In the genomic region with DNA sequence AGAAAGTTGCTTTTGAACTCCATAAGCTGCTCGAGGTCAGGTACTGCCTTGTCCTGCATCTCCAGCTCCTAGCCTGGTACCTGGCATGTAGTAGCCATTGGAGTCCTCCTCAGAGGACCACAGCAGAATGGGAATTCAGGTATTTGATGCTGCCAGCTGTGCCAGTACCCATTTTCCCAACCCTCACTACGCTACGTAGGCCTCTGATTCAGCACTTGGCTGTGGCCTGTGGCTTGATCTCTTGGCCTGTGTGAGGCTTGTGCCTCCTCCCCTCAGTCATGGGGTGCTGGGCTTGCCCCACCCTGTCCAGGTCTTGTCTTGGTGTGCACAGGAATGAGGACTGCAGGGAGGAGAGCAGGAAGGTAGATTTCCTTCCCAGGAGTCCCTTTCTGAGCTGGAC, we compare ENCODE assay signal across 8 cellular contexts. TPM values are rescaled to one million over a fixed set of nuclear protein-coding genes. Genes with fewer than 3 reads are reported as not detected.
DNase-seq lines count a peak whose midpoint lies in the region; ATAC-seq, FAIRE-seq and TF ChIP-seq lines count a peak whose summit lies in the region.

No MANE protein-coding gene starts in this region.

- TF ChIP-seq RAD21 in HCT116 (IDR thresholded peaks at IDR 0.05; ENCODE audit: low read depth) (no peak), K562 (CRISPR knock-in tag; conservative IDR thresholded peaks at IDR 0.05 in 1 of 2, IDR thresholded peaks at IDR 0.05 in 1 of 2) (no peak)

- H3K4me3 ChIP-seq in HCT116 (replicated peaks in 1 of 2; ENCODE audit: low read depth in 1 of 2, low read length in 2 of 2) (no peak overlapping the region), MM.1S (ENCODE audit: low read length) (no peak overlapping the region), K562 (no peak overlapping the region), neutrophil (ENCODE audit: low read depth in 1 of 2, low read length in 1 of 2) (peak overlapping the region in 1 of 2 experiments; percentile 20)

- CTCF ChIA-PET in HCT116 (lab: Charles Lee): interaction anchor here (1.4 kb wide), 1 partner anchor 27 kb away, joined by 3 read pairs; no protein-coding TSS in a partner anchor
- CTCF ChIA-PET in K562 (lab: Yijun Ruan, JAX; ENCODE audit: low intra/inter-chr PET ratio): no interaction called here

- FAIRE-seq in K562 (lab: Jason Lieb, UNC): peak; percentile 82
- FAIRE-seq in D721Med (lab: Jason Lieb, UNC): no peak

- H3K4me1 ChIP-seq in HCT116 (ENCODE audit: control insufficient read depth in 1 of 2, insufficient read depth in 2 of 2, low read length in 2 of 2): no peaks in the 10 kb centered on the region
- H3K4me1 ChIP-seq in MM.1S (ENCODE audit: low read length): peaks cover 30% of the 10 kb centered on the region
- peaks cover 5 to 21% of the 10 kb centered on the region in 2 experiments for H3K4me1 ChIP-seq in K562 (replicated peaks in 1 of 2; ENCODE audit: control insufficient read depth in 2 of 2, insufficient read depth in 2 of 2, low read length in 2 of 2)
- H3K4me1 ChIP-seq in neutrophil (ENCODE audit: control insufficient read depth in 1 of 2, insufficient read depth in 1 of 2, low read depth in 1 of 2, low read length in 1 of 2): peaks cover 24 to 34% of the 10 kb centered on the region in 2 experiments

- peaks cover 5% of the 10 kb centered on the region for H3K9me1 ChIP-seq in K562 (ENCODE audit: control insufficient read depth, insufficient read depth, low read length)

- in situ Hi-C loops in K562 (cut with MboI): no loop called here

- H3K27ac ChIP-seq in HCT116 (ENCODE audit: low read depth, low read length): no peak overlapping the region
- peak overlapping the region; percentile 66 for H3K27ac ChIP-seq in MM.1S (ENCODE audit: low read length)
- H3K27ac ChIP-seq in K562 (ENCODE audit: extremely low read depth, low read depth, low read length): peak overlapping the region; percentile 58; the same call in 2 of the 3 replicates
- peak overlapping the region; percentile 76 for H3K27ac ChIP-seq in neutrophil

- POLR2A ChIA-PET in HCT116 (lab: Charles Lee) (no interaction called here), K562 (lab: Yijun Ruan, JAX) (interaction anchor here (1.6 kb wide), 1 partner anchor 9 kb away, joined by 4 read pairs; no protein-coding TSS in a partner anchor)

- no peaks in the 10 kb centered on the region for H3K27me3 ChIP-seq in HCT116 (ENCODE audit: insufficient read depth, low read length)
- no peaks in the 10 kb centered on the region for H3K27me3 ChIP-seq in MM.1S (replicated peaks; ENCODE audit: insufficient read depth, low read length)
- no peaks in the 10 kb centered on the region for H3K27me3 ChIP-seq in K562 (ENCODE audit: control insufficient read depth in 2 of 2, insufficient read depth in 2 of 2, low read length in 2 of 2)
- H3K27me3 ChIP-seq in neutrophil: no peaks in the 10 kb centered on the region

- no peaks in the 10 kb centered on the region for H3K9me2 ChIP-seq in HCT116 (ENCODE audit: insufficient read depth)
- no peaks in the 10 kb centered on the region for H3K9me2 ChIP-seq in MM.1S (replicated peaks; ENCODE audit: insufficient read depth, low read length)

- H3K4me2 ChIP-seq in HCT116 (ENCODE audit: low read length): no peak overlapping the region
- peak overlapping the region; percentile 67; the same call in 1 of the 2 replicates for H3K4me2 ChIP-seq in MM.1S (ENCODE audit: low read depth, low read length)
- peak overlapping the region; percentile 69 for H3K4me2 ChIP-seq in K562 (ENCODE audit: insufficient read depth, low read length)

- H2AFZ ChIP-seq in HCT116 (ENCODE audit: low read depth, low read length, poor library complexity, severe bottlenecking) (no peak overlapping the region), MM.1S (ENCODE audit: low read length) (no peak overlapping the region), K562 (ENCODE audit: low read depth, low read length) (peak overlapping the region; percentile 18)

- H3K79me2 ChIP-seq in HCT116 (ENCODE audit: insufficient read depth, low read length) (peaks cover 84% of the 10 kb centered on the region), MM.1S (ENCODE audit: low read length) (peaks cover 96% of the 10 kb centered on the region), K562 (ENCODE audit: control insufficient read depth, insufficient read depth, low read length) (peaks cover 69% of the 10 kb centered on the region)

- H3K9ac ChIP-seq in HCT116 (ENCODE audit: low read length) (no peak overlapping the region), MM.1S (ENCODE audit: low read length) (peak overlapping the region; percentile 17; the same call in 1 of the 2 replicates), K562 (ENCODE audit: insufficient read depth in 1 of 2, low read depth in 2 of 2, low read length in 2 of 2) (peak overlapping the region; percentile 32 to 53; a peak in 3 of 4 replicates)

- H3F3A ChIP-seq in MM.1S (ENCODE audit: insufficient read depth, low read length): peaks cover 24% of the 10 kb centered on the region

- no peaks in the 10 kb centered on the region for H4K20me1 ChIP-seq in HCT116 (ENCODE audit: insufficient read depth)
- H4K20me1 ChIP-seq in MM.1S (ENCODE audit: insufficient read depth, low read length): 0 out of 2 replicates have a peak, but pooled peaks cover 5% of the 10 kb centered on the region
- H4K20me1 ChIP-seq in K562 (replicated peaks; ENCODE audit: control insufficient read depth, insufficient read depth, low read length): 0 out of 2 replicates have a peak, but pooled peaks cover 4% of the 10 kb centered on the region

- TF ChIP-seq CTCF in HCT116 (IDR thresholded peaks at IDR 0.05 in 2 of 3, conservative IDR thresholded peaks at IDR 0.05 in 1 of 3; ENCODE audit: borderline replicate concordance in 1 of 3, insufficient read depth in 1 of 3, low read depth in 2 of 3, low read length in 2 of 3): no peak
- TF ChIP-seq CTCF in MM.1S (IDR thresholded peaks at IDR 0.05; ENCODE audit: low read length): no peak
- TF ChIP-seq CTCF in K562 (IDR thresholded peaks at IDR 0.05 in 2 of 3, conservative IDR thresholded peaks at IDR 0.05 in 1 of 3; ENCODE audit: insufficient read depth in 2 of 3, low read depth in 1 of 3, low read length in 3 of 3): no peak
- TF ChIP-seq CTCF in neutrophil (IDR thresholded peaks at IDR 0.05): no peak
- no peak for TF ChIP-seq CTCF in D721Med (IDR thresholded peaks at IDR 0.05; ENCODE audit: insufficient read depth, missing control alignments)

- ATAC-seq in GM18508 (IDR thresholded peaks at IDR 0.05; ENCODE audit: insufficient read depth, unreplicated experiment) (peak; percentile 24), HCT116 (peak; percentile 44; the same call in 1 of the 2 replicates), K562 (peak; percentile 95)

- DNase-seq in HCT116 (ENCODE audit: low read depth, low spot score) (no peak), MM.1S (no peak), K562 (ENCODE audit: extremely low read depth in 1 of 4, low spot score in 3 of 4) (peak in 3 of 4 experiments; percentile 46 to 85 (median 77)), GOT3 (lab: John Stamatoyannopoulos, UW) (no peak), nucleus accumbens (lab: John Stamatoyannopoulos, UW) (no peak), D721Med (ENCODE audit: insufficient read length, low spot score) (no peak)

- intact Hi-C loops in HCT116 (cut with micrococcal nuclease): no loop called here
- intact Hi-C loops in K562 (cut with micrococcal nuclease): no loop called here

- WGBS in K562 (ENCODE audit: insufficient coverage, low coverage, missing lambda C conversion rate): 16% methylated on average over 3 of the region's 3 CpGs

- RAD21 ChIA-PET in HCT116 (lab: Charles Lee; ENCODE audit: low non-redundant PET in 1 of 2, low total read pairs in 2 of 2, uncharacterized antibody in 2 of 2, unreplicated experiment in 2 of 2): no interaction called here

- peaks cover 7 to 8% of the 10 kb centered on the region in 2 experiments; a peak in 3 of 4 replicates for H3K36me3 ChIP-seq in HCT116 (ENCODE audit: control insufficient read depth in 1 of 2, insufficient read depth in 2 of 2, low read length in 2 of 2)
- peaks cover 17% of the 10 kb centered on the region for H3K36me3 ChIP-seq in MM.1S (replicated peaks; ENCODE audit: insufficient read depth, low read length)
- peaks cover 59% of the 10 kb centered on the region for H3K36me3 ChIP-seq in K562 (ENCODE audit: control insufficient read depth, insufficient read depth, low read length)
- H3K36me3 ChIP-seq in neutrophil: peaks cover 31% of the 10 kb centered on the region

- no peaks in the 10 kb centered on the region for H3K9me3 ChIP-seq in HCT116 (ENCODE audit: control insufficient read depth in 1 of 2, insufficient read depth in 1 of 2, low read depth in 1 of 2, low read length in 2 of 2)
- H3K9me3 ChIP-seq in MM.1S (replicated peaks; ENCODE audit: insufficient read depth, low read length): no peaks in the 10 kb centered on the region
- no peaks in the 10 kb centered on the region for H3K9me3 ChIP-seq in K562 (replicated peaks; ENCODE audit: control insufficient read depth, insufficient read depth, low read depth, low read length)
- H3K9me3 ChIP-seq in neutrophil: no peaks in the 10 kb centered on the region

- BruUV-seq in HCT116 (replicated peaks; lab: Mats Ljungman, UMichigan): no TSS peak
- no TSS peak for BruUV-seq in K562 (replicated peaks; lab: Mats Ljungman, UMichigan)

- TF ChIP-seq EP300 in K562 (IDR thresholded peaks at IDR 0.05; ENCODE audit: low read length): no peak

- TF ChIP-seq POLR2A in HCT116 (IDR thresholded peaks at IDR 0.05; ENCODE audit: borderline replicate concordance, extremely low read depth, insufficient read depth, insufficient read length): no peak
- TF ChIP-seq POLR2A in K562 (conservative IDR thresholded peaks at IDR 0.05): no peak

TF ChIP-seq in HCT116, 20 proteins besides CTCF, POLR2A, EP300 and RAD21 (continues in another document):
- no peak for TF ChIP-seq EGR1 (IDR thresholded peaks at IDR 0.05; ENCODE audit: low read depth)

RNA-seq across cellular contexts. Expression of a gene that starts 11.8 kb away (rescaled TPM):
- 25.7 TPM for total RNA-seq in HCT116 (2021; ENCODE audit: unreplicated experiment)
- polyA plus RNA-seq in HCT116 (2012): 8.8 and 10.6 TPM in 2 replicates
- total RNA-seq in K562 (2011; cell fraction: chromatin; rRNA removed; ENCODE audit: low replicate concordance): 32.6 and 75.0 TPM in 2 replicates
- total RNA-seq in K562 (2011; cell fraction: nucleolus; rRNA removed): 26.8 and 28.3 TPM in 2 replicates
- 49.0 and 63.9 TPM in 2 replicates for total RNA-seq in K562 (2011; cell fraction: nucleoplasm; rRNA removed)
- 28.6 and 31.4 TPM in 2 replicates for total RNA-seq in K562 (2014; rRNA removed)
- total RNA-seq in K562 (2014; rRNA removed; fragmentation: Illumina TruSeq; extraction: Trizol): 21.5 and 24.6 TPM in 2 replicates
- 20.1 and 20.5 TPM in 2 replicates for total RNA-seq in K562 (2015; rRNA removed; fragmentation: Illumina TruSeq; extraction: Trizol)
- 33.6 and 34.7 TPM in 2 replicates for total RNA-seq in K562 (2021)
- polyA plus RNA-seq in K562 (2011; rRNA removed): 17.8 and 20.4 TPM in 2 replicates
- 9.9 and 12.8 TPM in 2 replicates for polyA plus RNA-seq in K562 (2011; cell fraction: cytosol; rRNA removed)
- 19.0 and 19.8 TPM in 2 replicates for polyA plus RNA-seq in K562 (2011; cell fraction: nucleus; rRNA removed)
- polyA plus RNA-seq in K562 (2012): 10.0 and 11.5 TPM in 2 replicates
- polyA plus RNA-seq in K562 (2014; fragmentation: Illumina TruSeq; extraction: Trizol): 12.3 and 13.3 TPM in 2 replicates
- polyA plus RNA-seq in K562 (2014; fragmentation: Nextera tagmentation; extraction: Ambion mirVana): 1 to 10 TPM; 3.3 to 3.5 TPM
- 12.4 and 16.2 TPM in 2 replicates for polyA plus RNA-seq in K562 (2014; rRNA removed)
- 32.2 and 36.9 TPM in 2 replicates for polyA minus RNA-seq in K562 (2011; rRNA and poly(A)+ RNA removed)
- 19.6 and 21.0 TPM in 2 replicates for polyA minus RNA-seq in K562 (2011; cell fraction: cytosol; rRNA and poly(A)+ RNA removed)
- polyA minus RNA-seq in K562 (2011; cell fraction: nucleus; rRNA and poly(A)+ RNA removed): 37.8 and 47.7 TPM in 2 replicates

Comparison
In these comparisons a context has a peak if more than half of its experiments do, and no peak if none do; other contexts are left out.
1. ATAC-seq: peak in every context shown above with its lines; median percentile 95 in K562; 44 in HCT116; 24 in GM18508.
2. DNase-seq: peak in K562 (3 of 4); none in HCT116 (single experiment), MM.1S (single experiment), GOT3 (single experiment), nucleus accumbens (0 of 56) and D721Med (single experiment).